ENCODE assay signal across 16 cellular contexts in genomic region chr10:109886037-109886787, GRCh38. TPM values are rescaled to one million over a fixed set of nuclear protein-coding genes. Genes with fewer than 3 reads are reported as not detected.
DNase-seq lines count a peak whose midpoint lies in the region; ATAC-seq and TF ChIP-seq lines count a peak whose summit lies in the region.
"Had no signal": no experiment of that assay in that cellular context is flagged by ENCODE, and none has a peak within 500 bp of the region (broad histone marks: within the 10 kb centered on the region; RNA-seq: fewer than 3 reads in every experiment).

No MANE protein-coding gene starts in this region.

- H3K79me2 ChIP-seq in KMS-11 (ENCODE audit: insufficient read depth, low read depth): peaks cover 36% of the 10 kb centered on the region; the same call in 1 of the 2 replicates

- H3K4me3 ChIP-seq in KMS-11 (IDR thresholded peaks at IDR 0.05; ENCODE audit: insufficient read depth, low read depth, low read length) (no peak overlapping the region), upper lobe of left lung (no peak overlapping the region), lower leg skin (ENCODE audit: low read depth, poor library complexity, severe bottlenecking) (no peak overlapping the region)
- no peak overlapping the region for H3K4me3 ChIP-seq in naive thymus-derived CD4-positive, alpha-beta T cell (ENCODE audit: low read length)
- H3K4me3 ChIP-seq: adrenal gland had no signal

- no peak overlapping the region for H3K4me3 Mint-ChIP-seq in CD14-positive monocyte
- no peak overlapping the region for H3K4me3 Mint-ChIP-seq in activated CD8-positive, alpha-beta T cell treated with anti-CD3 and anti-CD28 coated beads for 36 hours
- peak overlapping the region in 1 of 10 donors; percentile 41 for H3K4me3 Mint-ChIP-seq in naive thymus-derived CD4-positive, alpha-beta T cell
- H3K4me3 Mint-ChIP-seq: memory B cell had no signal

- H3K9me3 Mint-ChIP-seq in CD14-positive monocyte: no peaks in the 10 kb centered on the region
- no peaks in the 10 kb centered on the region for H3K9me3 Mint-ChIP-seq in activated CD8-positive, alpha-beta T cell treated with anti-CD3 and anti-CD28 coated beads for 36 hours
- no peaks in the 10 kb centered on the region for H3K9me3 Mint-ChIP-seq in naive thymus-derived CD4-positive, alpha-beta T cell
- H3K9me3 Mint-ChIP-seq: memory B cell had no signal

- H3K9ac ChIP-seq in KMS-11: peak overlapping the region; percentile 66

- peaks cover 17% of the 10 kb centered on the region for H3K4me1 Mint-ChIP-seq in CD14-positive monocyte
- peaks cover 40% of the 10 kb centered on the region for H3K4me1 Mint-ChIP-seq in activated CD8-positive, alpha-beta T cell treated with anti-CD3 and anti-CD28 coated beads for 36 hours (ENCODE audit: low read depth)
- H3K4me1 Mint-ChIP-seq in naive thymus-derived CD4-positive, alpha-beta T cell: peaks cover 5 to 34% (median 11%) of the 10 kb centered on the region in 7 donors
- H3K4me1 Mint-ChIP-seq: memory B cell had no signal

- H4K20me1 ChIP-seq in KMS-11 (ENCODE audit: insufficient read depth): no peaks in the 10 kb centered on the region

- no peak for TF ChIP-seq CTCF in CD14-positive monocyte (IDR thresholded peaks at IDR 0.05)
- no peak for TF ChIP-seq CTCF in KMS-11 (conservative IDR thresholded peaks at IDR 0.05; ENCODE audit: low read depth, low read length)
- no peak for TF ChIP-seq CTCF in activated CD8-positive, alpha-beta T cell treated with anti-CD3 and anti-CD28 coated beads for 36 hours (IDR thresholded peaks at IDR 0.05)
- TF ChIP-seq CTCF in upper lobe of left lung (IDR thresholded peaks at IDR 0.05): no peak
- TF ChIP-seq CTCF in lower leg skin (IDR thresholded peaks at IDR 0.05): no peak

- no peaks in the 10 kb centered on the region for H3K36me3 ChIP-seq in KMS-11 (ENCODE audit: insufficient read depth)
- peaks cover 0 to 62% (median 8%) of the 10 kb centered on the region in 3 experiments for H3K36me3 ChIP-seq in naive thymus-derived CD4-positive, alpha-beta T cell (ENCODE audit: control insufficient read depth in 2 of 3, insufficient read depth in 3 of 3, low read length in 3 of 3)
- peaks cover 19 to 70% (median 41%) of the 10 kb centered on the region in 4 donors for H3K36me3 ChIP-seq in upper lobe of left lung

- TF ChIP-seq POLR2A in upper lobe of left lung (IDR thresholded peaks at IDR 0.05) (no peak), lower leg skin (IDR thresholded peaks at IDR 0.05) (no peak)

- no peaks in the 10 kb centered on the region for H3K9me3 ChIP-seq in naive thymus-derived CD4-positive, alpha-beta T cell (ENCODE audit: control insufficient read depth in 2 of 3, low read length in 3 of 3)
- no peaks in the 10 kb centered on the region for H3K9me3 ChIP-seq in upper lobe of left lung
- H3K9me3 ChIP-seq: adrenal gland had no signal

- no peak for TF ChIP-seq EP300 in upper lobe of left lung (IDR thresholded peaks at IDR 0.05)

- H3K27me3 Mint-ChIP-seq in CD14-positive monocyte (ENCODE audit: low read depth in 3 of 3): no peaks in the 10 kb centered on the region
- no peaks in the 10 kb centered on the region for H3K27me3 Mint-ChIP-seq in activated CD8-positive, alpha-beta T cell treated with anti-CD3 and anti-CD28 coated beads for 36 hours
- H3K27me3 Mint-ChIP-seq in naive thymus-derived CD4-positive, alpha-beta T cell: no peaks in the 10 kb centered on the region
- H3K27me3 Mint-ChIP-seq: memory B cell had no signal

- 72 to 76% methylated on average over 9 to 10 of the region's 10 CpGs for whole genome bisulfite sequencing in upper lobe of left lung, 2 donors
- WGBS in lower leg skin, 2 donors: 81 to 86% methylated on average over 10 of the region's 10 CpGs

- H3K4me2 ChIP-seq in KMS-11: peak overlapping the region; percentile 54

- peaks cover 100% of the 10 kb centered on the region for H3K4me1 ChIP-seq in KMS-11 (ENCODE audit: low read depth, poor library complexity, severe bottlenecking)
- H3K4me1 ChIP-seq in naive thymus-derived CD4-positive, alpha-beta T cell (ENCODE audit: control insufficient read depth in 2 of 2, insufficient read depth in 2 of 2, low read length in 2 of 2): no peaks in the 10 kb centered on the region
- H3K4me1 ChIP-seq in upper lobe of left lung: peaks cover 0 to 9% (median 8%) of the 10 kb centered on the region in 4 donors

- DNase-seq in CD14-positive monocyte (ENCODE audit: low spot score) (no peak), NCI-H446 treated with DMSO at 0.1 percent for 48 hours (lab: John Stamatoyannopoulos, UW) (no peak), upper lobe of left lung (no peak), COLO829 (ENCODE audit: low spot score) (no peak), lower leg skin (ENCODE audit: low spot score in 2 of 2) (no peak)
- no peak for DNase-seq in activated CD8-positive, alpha-beta T cell treated with anti-CD3 and anti-CD28 coated beads for 36 hours
- no peak for DNase-seq in naive thymus-derived CD4-positive, alpha-beta T cell
- DNase-seq: activated T-cell treated with anti-CD3 and anti-CD28 coated beads for 4 hours, adrenal gland, DMS53, NCI-H1694 treated with DMSO at 0.1 percent for 48 hours, NCI-H748 treated with DMSO at 0.1 percent for 48 hours, SIG-M5, trophoblast cell had no signal

- POLR2A ChIA-PET in activated CD8-positive, alpha-beta T cell treated with anti-CD3 and anti-CD28 coated beads for 36 hours (lab: Charles Lee): no interaction called here
- POLR2A ChIA-PET in naive thymus-derived CD4-positive, alpha-beta T cell (lab: Charles Lee): no interaction called here

- no peak for ATAC-seq in activated CD8-positive, alpha-beta T cell treated with anti-CD3 and anti-CD28 coated beads for 36 hours
- ATAC-seq in naive thymus-derived CD4-positive, alpha-beta T cell: no peak
- no peak for ATAC-seq in upper lobe of left lung (ENCODE audit: low FRiP score in 2 of 2)

- H3K27ac ChIP-seq in KMS-11 (peak overlapping the region; percentile 99), upper lobe of left lung (no peak overlapping the region)
- no peak overlapping the region for H3K27ac ChIP-seq in naive thymus-derived CD4-positive, alpha-beta T cell (ENCODE audit: low read depth, low read length)

- H2AFZ ChIP-seq in KMS-11 (ENCODE audit: low read depth): no peak overlapping the region

- H3K36me3 Mint-ChIP-seq in CD14-positive monocyte: peaks cover 86 to 90% of the 10 kb centered on the region in 2 donors
- peaks cover 59% of the 10 kb centered on the region for H3K36me3 Mint-ChIP-seq in activated CD8-positive, alpha-beta T cell treated with anti-CD3 and anti-CD28 coated beads for 36 hours (ENCODE audit: low read depth)
- H3K36me3 Mint-ChIP-seq in naive thymus-derived CD4-positive, alpha-beta T cell: peaks cover 7 to 39% (median 18%) of the 10 kb centered on the region in 5 donors

- peak overlapping the region in 6 of 7 donors; percentile 32 to 77 (median 61) for H3K27ac Mint-ChIP-seq in CD14-positive monocyte
- H3K27ac Mint-ChIP-seq in activated CD8-positive, alpha-beta T cell treated with anti-CD3 and anti-CD28 coated beads for 36 hours: peak overlapping the region; percentile 26
- peak overlapping the region in 5 of 9 donors; percentile 20 to 81 (median 38) for H3K27ac Mint-ChIP-seq in naive thymus-derived CD4-positive, alpha-beta T cell
- H3K27ac Mint-ChIP-seq: memory B cell had no signal

- intact Hi-C loops in CD14-positive monocyte (cut with micrococcal nuclease): loop anchor here in 1 of 2 donors (10.0 kb wide), 1 partner anchor 239 kb away; no protein-coding TSS in a partner anchor
- intact Hi-C loops in activated CD8-positive, alpha-beta T cell treated with anti-CD3 and anti-CD28 coated beads for 36 hours (cut with micrococcal nuclease): loop anchor here (10.0 kb wide), 1 partner anchor 129 kb away; no protein-coding TSS in a partner anchor
- intact Hi-C loops in naive thymus-derived CD4-positive, alpha-beta T cell (cut with micrococcal nuclease): loop anchor here (10.0 kb wide), 3 partner anchors 119 to 419 kb away; partner anchors contain the start of genes ADD3 (in 1 of the 2) and SMNDC1 (in 1 of the 2)
- intact Hi-C loops in lower leg skin (cut with DNase I; ENCODE audit: low total_unique reads): no loop called here

- CTCF ChIA-PET in activated CD8-positive, alpha-beta T cell treated with anti-CD3 and anti-CD28 coated beads for 36 hours (lab: Charles Lee): no interaction called here
- CTCF ChIA-PET in naive thymus-derived CD4-positive, alpha-beta T cell (lab: Charles Lee): interaction anchor here (0.6 to 1.2 kb wide), 2 partner anchors 54 to 322 kb away, joined by 3 read pairs; no protein-coding TSS in a partner anchor

- no peaks in the 10 kb centered on the region for H3K27me3 ChIP-seq in KMS-11 (ENCODE audit: insufficient read depth, low read depth)
- H3K27me3 ChIP-seq in naive thymus-derived CD4-positive, alpha-beta T cell (ENCODE audit: control insufficient read depth in 2 of 2, insufficient read depth in 2 of 2, low read length in 2 of 2): no peaks in the 10 kb centered on the region
- H3K27me3 ChIP-seq in upper lobe of left lung: no peaks in the 10 kb centered on the region
- H3K27me3 ChIP-seq: adrenal gland had no signal

RNA-seq across cellular contexts. Expression of gene XPNPEP1, which starts 37.1 kb away (rescaled TPM):
- 10 to 100 TPM; 32.1 to 38.4 TPM for polyA plus RNA-seq in CD14-positive monocyte
- total RNA-seq in activated CD8-positive, alpha-beta T cell treated with anti-CD3 and anti-CD28 coated beads for 36 hours: 10 to 100 TPM; 96.5 to 97.0 TPM
- total RNA-seq in naive thymus-derived CD4-positive, alpha-beta T cell: 100 to 1,000 TPM in 1 of 5 experiments, 10 to 100 TPM in 4; 44.1 to 100 (median 60.7) TPM
- 10 to 100 TPM; 15.7 to 19.2 TPM for polyA plus RNA-seq in naive thymus-derived CD4-positive, alpha-beta T cell
- total RNA-seq in upper lobe of left lung (100 to 1,000 TPM in 2 of 6 donors, 10 to 100 TPM in 4; 40.6 to 132 (median 57.8) TPM), lower leg skin (100 to 1,000 TPM in 2 of 4 donors, 10 to 100 TPM in 2; 77.5 to 109 (median 100) TPM)
